In the genomic region with DNA sequence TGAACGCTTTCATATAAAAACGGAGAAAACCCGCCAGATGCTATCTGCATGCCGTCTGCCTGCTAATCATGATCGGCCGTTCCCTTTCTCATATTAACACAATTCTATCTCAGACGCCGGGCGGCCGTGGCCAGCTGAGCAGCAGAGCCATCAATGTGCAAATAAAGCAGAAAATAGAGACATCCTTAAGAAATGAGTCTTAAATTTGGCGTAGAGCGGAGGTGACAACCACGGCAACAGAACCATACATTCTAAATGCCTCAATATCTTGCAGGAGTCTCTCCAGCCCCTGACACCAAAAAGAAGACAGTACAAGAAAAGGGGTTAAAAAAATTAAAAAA, we compare ENCODE assay signal across 1 cellular context.
A peak's percentile ranks its signal among the peaks of the same experiment; 100 is the strongest.
TF ChIP-seq lines count a peak whose summit lies in the region.

No MANE protein-coding gene starts in this region.

TF ChIP-seq in H1, 55 proteins besides CTCF, POLR2A, EP300 and RAD21:
- peak; percentile 41 for TF ChIP-seq EZH2 (IDR thresholded peaks at IDR 0.05; ENCODE audit: low read depth, low read length, severe bottlenecking)
- no peak for TF ChIP-seq ASH2L (IDR thresholded peaks at IDR 0.05; ENCODE audit: low read length)
TF ChIP-seq in H1: peak in this region for 1.
